ENCODE assay signal across 8 cellular contexts in genomic region chr20:49484180-49485140, GRCh38. TPM values are rescaled to one million over a fixed set of nuclear protein-coding genes. Genes with fewer than 3 reads are reported as not detected.
A peak's percentile ranks its signal among the peaks of the same experiment; 100 is the strongest.
DNase-seq lines count a peak whose midpoint lies in the region; ATAC-seq and TF ChIP-seq lines count a peak whose summit lies in the region.

No MANE protein-coding gene starts in this region.

- peak; percentile 24 to 66 (median 30) for DNase-seq in CD8-positive, alpha-beta memory T cell
- DNase-seq in activated T-cell treated with anti-CD3 and anti-CD28 coated beads, Interleukin-2, amount 50 U/mL, for 72 hours: peak; percentile 80 to 81
- DNase-seq in myocyte (ENCODE audit: low read depth) (peak; percentile 84), T1000 (lab: John Stamatoyannopoulos, UW) (no peak)

- no peaks in the 10 kb centered on the region for H3F3A ChIP-seq in OCI-LY1 (ENCODE audit: insufficient read depth, low read length)

- CTCF ChIA-PET in CD8-positive, alpha-beta memory T cell (lab: Charles Lee): interaction anchor here (0.7 to 1.9 kb wide), 9 partner anchors 9 to 238 kb away, joined by 3 to 8 read pairs (median 3); no protein-coding TSS in a partner anchor

- no peaks in the 10 kb centered on the region for H4K20me1 ChIP-seq in OCI-LY1 (ENCODE audit: insufficient read depth, low read length)

- no peaks in the 10 kb centered on the region for H3K9me2 ChIP-seq in OCI-LY1 (ENCODE audit: low read depth, low read length)

- peak overlapping the region; percentile 61 for H3K4me2 ChIP-seq in OCI-LY1 (ENCODE audit: low read length)

- H3K79me2 ChIP-seq in OCI-LY1 (ENCODE audit: insufficient read depth, low read length): no peaks in the 10 kb centered on the region

- peaks cover 67 to 79% of the 10 kb centered on the region in 2 donors for H3K27me3 Mint-ChIP-seq in CD8-positive, alpha-beta memory T cell
- H3K27me3 Mint-ChIP-seq in activated T-cell treated with anti-CD3 and anti-CD28 coated beads, Interleukin-2, amount 50 U/mL, for 72 hours (ENCODE audit: low read depth): peaks cover 73% of the 10 kb centered on the region
- H3K27me3 Mint-ChIP-seq in stimulated activated memory B cell treated with anti-CD40 and anti-IgM and Interleukin-4, amounts not matched to agents 10 μg/mL and 1 μg/mL and 100 μg/mL, for 72 hours: peaks cover 96% of the 10 kb centered on the region

- no peaks in the 10 kb centered on the region for H3K9me3 ChIP-seq in CD8-positive, alpha-beta memory T cell (ENCODE audit: low read length)
- H3K9me3 ChIP-seq in HUES6 (ENCODE audit: control insufficient read depth, insufficient read depth, low read depth, low read length) (peaks cover 3% of the 10 kb centered on the region; the same call in 1 of the 2 replicates), OCI-LY1 (ENCODE audit: low read length) (peaks cover 3% of the 10 kb centered on the region; the same call in 1 of the 2 replicates)

- TF ChIP-seq CTCF in OCI-LY1 (IDR thresholded peaks at IDR 0.05; ENCODE audit: low read length): peak; percentile 60

- H3K4me3 ChIP-seq in CD8-positive, alpha-beta memory T cell (ENCODE audit: low read length): peak overlapping the region; percentile 45
- H3K4me3 ChIP-seq in HUES6 (ENCODE audit: low read depth, low read length) (peak overlapping the region; percentile 70), OCI-LY1 (ENCODE audit: low read depth, low read length, poor library complexity, severe bottlenecking) (peak overlapping the region; percentile 39)

- peaks cover 0 to 6% (median under 1%) of the 10 kb centered on the region in 5 donors for H3K9me3 Mint-ChIP-seq in CD8-positive, alpha-beta memory T cell
- peaks cover 0 to 1% of the 10 kb centered on the region in 2 donors for H3K9me3 Mint-ChIP-seq in activated T-cell treated with anti-CD3 and anti-CD28 coated beads, Interleukin-2, amount 50 U/mL, for 72 hours
- H3K9me3 Mint-ChIP-seq in stimulated activated memory B cell treated with anti-CD40 and anti-IgM and Interleukin-4, amounts not matched to agents 10 μg/mL and 1 μg/mL and 100 μg/mL, for 72 hours: no peaks in the 10 kb centered on the region

- no peak overlapping the region for H3K9ac ChIP-seq in HUES6 (ENCODE audit: low read length)
- no peak overlapping the region for H3K9ac ChIP-seq in OCI-LY1 (ENCODE audit: low read length)

- H3K27ac Mint-ChIP-seq in CD8-positive, alpha-beta memory T cell: peak overlapping the region in 3 of 8 donors; percentile 54 to 88 (median 68)
- H3K27ac Mint-ChIP-seq in activated T-cell treated with anti-CD3 and anti-CD28 coated beads, Interleukin-2, amount 50 U/mL, for 72 hours: no peak overlapping the region
- no peak overlapping the region for H3K27ac Mint-ChIP-seq in stimulated activated memory B cell treated with anti-CD40 and anti-IgM and Interleukin-4, amounts not matched to agents 10 μg/mL and 1 μg/mL and 100 μg/mL, for 72 hours

- H3K4me3 Mint-ChIP-seq in CD8-positive, alpha-beta memory T cell: peak overlapping the region; percentile 40 to 93 (median 86)
- H3K4me3 Mint-ChIP-seq in activated T-cell treated with anti-CD3 and anti-CD28 coated beads, Interleukin-2, amount 50 U/mL, for 72 hours: peak overlapping the region; percentile 75 to 87
- H3K4me3 Mint-ChIP-seq in stimulated activated memory B cell treated with anti-CD40 and anti-IgM and Interleukin-4, amounts not matched to agents 10 μg/mL and 1 μg/mL and 100 μg/mL, for 72 hours: peak overlapping the region; percentile 75

- H3K4me1 Mint-ChIP-seq in CD8-positive, alpha-beta memory T cell: peaks cover 7 to 9% (median 8%) of the 10 kb centered on the region in 3 donors
- H3K4me1 Mint-ChIP-seq in activated T-cell treated with anti-CD3 and anti-CD28 coated beads, Interleukin-2, amount 50 U/mL, for 72 hours (ENCODE audit: low read depth): peaks cover 11% of the 10 kb centered on the region
- H3K4me1 Mint-ChIP-seq in stimulated activated memory B cell treated with anti-CD40 and anti-IgM and Interleukin-4, amounts not matched to agents 10 μg/mL and 1 μg/mL and 100 μg/mL, for 72 hours: peaks cover 14% of the 10 kb centered on the region

- H3K36me3 ChIP-seq in CD8-positive, alpha-beta memory T cell (ENCODE audit: insufficient read depth, low read length): no peaks in the 10 kb centered on the region
- H3K36me3 ChIP-seq in HUES6 (ENCODE audit: control insufficient read depth, insufficient read depth, low read length) (no peaks in the 10 kb centered on the region), OCI-LY1 (ENCODE audit: insufficient read depth, low read length) (no peaks in the 10 kb centered on the region)

- no peak overlapping the region for H2AFZ ChIP-seq in OCI-LY1 (ENCODE audit: low read length)

- peaks cover 16% of the 10 kb centered on the region for H3K27me3 ChIP-seq in CD8-positive, alpha-beta memory T cell (ENCODE audit: insufficient read depth, low read length, poor library complexity, severe bottlenecking)
- peaks cover 53% of the 10 kb centered on the region for H3K27me3 ChIP-seq in HUES6 (ENCODE audit: control insufficient read depth, insufficient read depth, low read length)
- no peaks in the 10 kb centered on the region; the same call in 1 of the 2 replicates for H3K27me3 ChIP-seq in OCI-LY1 (ENCODE audit: insufficient read depth, low read length)

- peaks cover 9% of the 10 kb centered on the region for H3K4me1 ChIP-seq in CD8-positive, alpha-beta memory T cell (ENCODE audit: insufficient read depth, low read length)
- H3K4me1 ChIP-seq in HUES6 (ENCODE audit: control insufficient read depth, insufficient read depth, low read length) (no peaks in the 10 kb centered on the region), OCI-LY1 (ENCODE audit: insufficient read depth, low read length, severe bottlenecking) (no peaks in the 10 kb centered on the region)

- POLR2A ChIA-PET in CD8-positive, alpha-beta memory T cell (lab: Charles Lee): no interaction called here

- no peak overlapping the region for H3K27ac ChIP-seq in CD8-positive, alpha-beta memory T cell (ENCODE audit: low read depth, low read length)
- H3K27ac ChIP-seq in HUES6 (ENCODE audit: low read depth, low read length): no peak overlapping the region
- H3K27ac ChIP-seq in OCI-LY1 (ENCODE audit: low read depth, low read length, poor library complexity, severe bottlenecking): no peak overlapping the region

- H3K36me3 Mint-ChIP-seq in CD8-positive, alpha-beta memory T cell: peaks cover 0 to under 1% (median 0%) of the 10 kb centered on the region in 3 donors
- no peaks in the 10 kb centered on the region for H3K36me3 Mint-ChIP-seq in activated T-cell treated with anti-CD3 and anti-CD28 coated beads, Interleukin-2, amount 50 U/mL, for 72 hours (ENCODE audit: insufficient read depth in 2 of 2)
- no peaks in the 10 kb centered on the region for H3K36me3 Mint-ChIP-seq in stimulated activated memory B cell treated with anti-CD40 and anti-IgM and Interleukin-4, amounts not matched to agents 10 μg/mL and 1 μg/mL and 100 μg/mL, for 72 hours

- ATAC-seq in activated T-cell treated with anti-CD3 and anti-CD28 coated beads, Interleukin-2, amount 50 U/mL, for 72 hours (replicated peaks in 1 of 2): peak; percentile 96
- ATAC-seq in esophagus mucosa: peak; percentile 90
- peak; percentile 79 for ATAC-seq in stimulated activated memory B cell treated with anti-CD40 and anti-IgM and Interleukin-4, amounts not matched to agents 10 μg/mL and 1 μg/mL and 100 μg/mL, for 72 hours

RNA-seq across cellular contexts. Expression of gene KCNB1, which starts 2.0 kb away (rescaled TPM):
- total RNA-seq in CD8-positive, alpha-beta memory T cell: under 1 TPM in 1 of 2 experiments, not detected in 1; 0.77 TPM
- not detected for polyA plus RNA-seq in CD8-positive, alpha-beta memory T cell
- total RNA-seq in activated T-cell treated with anti-CD3 and anti-CD28 coated beads, Interleukin-2, amount 50 U/mL, for 72 hours: not detected
- 0.52 TPM for total RNA-seq in esophagus mucosa
- 6.1 and 9.0 TPM in 2 replicates for total RNA-seq in myocyte
- polyA plus RNA-seq in myocyte (2012): 10.9 TPM
